Comparison of ENCODE assay signal across 1 cellular context in genomic region chr2:37925063-37925897, GRCh38.
TF ChIP-seq lines count a peak whose summit lies in the region.

Gene RMDN2 (plus strand): TSS chr2:37925287. CDS start chr2:37929278, 3,991 bp downstream.

TF ChIP-seq in SK-N-SH, 30 proteins besides CTCF, POLR2A, EP300 and RAD21 (continued from another document):
- TF ChIP-seq POLR2AphosphoS5 (IDR thresholded peaks at IDR 0.05; ENCODE audit: low read depth, low read length) (peak; percentile 98), TAF1 (IDR thresholded peaks at IDR 0.05; ENCODE audit: borderline replicate concordance, low read depth, low read length) (peak; percentile 90), GABPA (IDR thresholded peaks at IDR 0.05; ENCODE audit: low read depth) (peak; percentile 99), REST (IDR thresholded peaks at IDR 0.05; ENCODE audit: low read depth, low read length) (peak; percentile 89), RXRA (IDR thresholded peaks at IDR 0.05; ENCODE audit: borderline replicate concordance, low read depth) (no peak), RFX5 (IDR thresholded peaks at IDR 0.05; ENCODE audit: low read length) (0 out of 2 replicates have a peak, but pooled peaks have one; percentile 34), FOXJ3 (CRISPR knock-in tag; IDR thresholded peaks at IDR 0.05) (no peak), MXI1 (IDR thresholded peaks at IDR 0.05; ENCODE audit: low read depth, low read length) (peak; percentile 87), TEAD4 (IDR thresholded peaks at IDR 0.05; ENCODE audit: borderline replicate concordance, insufficient read depth) (no peak; the same call in 1 of the 2 replicates), SMC3 (IDR thresholded peaks at IDR 0.05; ENCODE audit: low read depth, low read length) (no peak; the same call in 1 of the 2 replicates), USF2 (IDR thresholded peaks at IDR 0.05; ENCODE audit: borderline replicate concordance, low read depth, low read length) (no peak), PBX3 (IDR thresholded peaks at IDR 0.05) (peak; percentile 31), MAX (IDR thresholded peaks at IDR 0.05; ENCODE audit: low read depth) (peak; percentile 72), NRF1 (IDR thresholded peaks at IDR 0.05; ENCODE audit: low read depth, low read length) (peak; percentile 77)
